ENCODE assay signal across 17 cellular contexts in genomic region chr22:26901228-26901816, GRCh38.
"Had no signal": no experiment of that assay in that cellular context is flagged by ENCODE, and none has a peak within 500 bp of the region (broad histone marks: within the 10 kb centered on the region; RNA-seq: fewer than 3 reads in every experiment).

No MANE protein-coding gene starts in this region.

- ATAC-seq: foreskin keratinocyte, left colon, left ventricle myocardium superior had no signal

- H3K9me3 Mint-ChIP-seq: nephron had no signal

- H3K36me3 ChIP-seq: right atrium auricular region, sigmoid colon had no signal

- H3K4me3 ChIP-seq: lung, right atrium auricular region, sigmoid colon, skin epidermis had no signal

- DNase-seq: dermis blood vessel endothelial cell; erythroblast; foreskin keratinocyte; left colon; left ventricle myocardium superior; mesenchymal stem cell; naive B cell; sigmoid colon; stimulated activated CD4-positive, alpha-beta T cell treated with anti-CD3 and anti-CD28 coated beads, Interleukin-2, amount 100 ng/mL, for 24 hours; stimulated activated naive CD4-positive, alpha-beta T cell treated with Interleukin-2 at 50 U/mL for 16 hours; trophoblast cell had no signal

- FAIRE-seq: colon, endothelial cell of umbilical vein had no signal

- H3K9me3 ChIP-seq: right atrium auricular region, sigmoid colon had no signal

- H3K4me1 ChIP-seq: foreskin keratinocyte, sigmoid colon had no signal

- H3K27ac ChIP-seq: foreskin keratinocyte, right atrium auricular region, sigmoid colon, skin epidermis had no signal

- H3K27me3 ChIP-seq: right atrium auricular region had no signal
